Comparison of ENCODE assay signal across 18 cellular contexts in genomic region chr6:24901698-24902328, GRCh38. TPM values are rescaled to one million over a fixed set of nuclear protein-coding genes. Genes with fewer than 3 reads are reported as not detected.
A peak's percentile ranks its signal among the peaks of the same experiment; 100 is the strongest.
DNase-seq lines count a peak whose midpoint lies in the region; TF ChIP-seq lines count a peak whose summit lies in the region.
"Had no signal": no experiment of that assay in that cellular context is flagged by ENCODE, and none has a peak within 500 bp of the region (broad histone marks: within the 10 kb centered on the region; RNA-seq: fewer than 3 reads in every experiment).

No MANE protein-coding gene starts in this region.

- H3K27me3 Mint-ChIP-seq in activated CD4-positive, alpha-beta T cell treated with anti-CD3 and anti-CD28 coated beads, Interleukin-2, amount 10 ng/mL, durations not matched to agents 7 days and 5 days: no peaks in the 10 kb centered on the region

- no peaks in the 10 kb centered on the region for H3K36me3 ChIP-seq in adipocyte (ENCODE audit: control insufficient read depth, insufficient read depth, low read length, severe bottlenecking)
- no peaks in the 10 kb centered on the region for H3K36me3 ChIP-seq in skeletal muscle tissue (ENCODE audit: control insufficient read depth in 3 of 3, insufficient read depth in 3 of 3, low read length in 3 of 3)
- H3K36me3 ChIP-seq in transverse colon: no peaks in the 10 kb centered on the region
- H3K36me3 ChIP-seq: heart left ventricle had no signal

- in situ Hi-C loops in transverse colon (cut with MboI; ENCODE audit: low pct_ligation_motif_present in 1 of 4, low pct_unique_long_range_greater_than_20kb in 1 of 4, low sequenced_read_pairs in 3 of 4): no loop called here

- peaks cover 93% of the 10 kb centered on the region for H3K36me3 Mint-ChIP-seq in activated CD4-positive, alpha-beta T cell treated with anti-CD3 and anti-CD28 coated beads, Interleukin-2, amount 10 ng/mL, durations not matched to agents 7 days and 5 days (ENCODE audit: low read depth)

- H3K9me3 ChIP-seq in adipocyte (ENCODE audit: control insufficient read depth, low read length) (peaks cover 3% of the 10 kb centered on the region), skeletal muscle tissue (ENCODE audit: control insufficient read depth in 3 of 3, low read length in 3 of 3) (peaks cover 0 to 2% (median 0%) of the 10 kb centered on the region in 3 donors), transverse colon (no peaks in the 10 kb centered on the region)

- H3K4me3 ChIP-seq in adipocyte (ENCODE audit: low read length) (peak overlapping the region; percentile 5), skeletal muscle tissue (ENCODE audit: low read length in 3 of 3) (no peak overlapping the region), transverse colon (no peak overlapping the region)
- H3K4me3 ChIP-seq: heart left ventricle had no signal

- H3K9ac ChIP-seq in adipocyte (ENCODE audit: low read length) (peak overlapping the region; percentile 60), skeletal muscle tissue (ENCODE audit: low read depth in 1 of 3, low read length in 3 of 3) (no peak overlapping the region)

- H3K27me3 ChIP-seq in adipocyte (replicated peaks; ENCODE audit: control insufficient read depth, insufficient read depth, low read length) (no peaks in the 10 kb centered on the region), skeletal muscle tissue (ENCODE audit: control insufficient read depth in 3 of 3, insufficient read depth in 3 of 3, low read length in 3 of 3) (no peaks in the 10 kb centered on the region), transverse colon (no peaks in the 10 kb centered on the region)
- H3K27me3 ChIP-seq: heart left ventricle had no signal

- TF ChIP-seq POLR2A in transverse colon (IDR thresholded peaks at IDR 0.05): no peak

- peaks cover 74% of the 10 kb centered on the region for H3K4me1 ChIP-seq in adipocyte (ENCODE audit: control insufficient read depth, insufficient read depth, low read length)
- H3K4me1 ChIP-seq in skeletal muscle tissue (ENCODE audit: control insufficient read depth in 3 of 3, insufficient read depth in 3 of 3, low read length in 3 of 3): peaks cover 31 to 63% (median 53%) of the 10 kb centered on the region in 3 donors
- no peaks in the 10 kb centered on the region for H3K4me1 ChIP-seq in transverse colon

- CTCF ChIA-PET in activated CD4-positive, alpha-beta T cell treated with anti-CD3 and anti-CD28 coated beads, Interleukin-2, amount 10 ng/mL, durations not matched to agents 7 days and 5 days (lab: Charles Lee): interaction anchor here (1.3 to 1.6 kb wide), 2 partner anchors 28 to 29 kb away, joined by 3 to 4 read pairs; no protein-coding TSS in a partner anchor

- no peak for TF ChIP-seq EP300 in transverse colon (IDR thresholded peaks at IDR 0.05; ENCODE audit: low read depth)

- intact Hi-C loops in transverse colon (cut with DNase I; ENCODE audit: low total_unique reads): no loop called here

- no peak for DNase-seq in activated CD4-positive, alpha-beta T cell treated with anti-CD3 and anti-CD28 coated beads, Interleukin-2, amount 10 ng/mL, durations not matched to agents 7 days and 5 days
- DNase-seq in activated CD4-positive, alpha-beta T cell treated with anti-CD3 and anti-CD28 coated beads, Interleukin-2, amount 50 U/mL, for 48 hours: no peak
- DNase-seq in NOMO-1 (lab: John Stamatoyannopoulos, UW; ENCODE audit: unreplicated experiment in 2 of 2) (peak; percentile 11 to 63), adipocyte (ENCODE audit: low read depth) (no peak), NCI-H748 treated with DMSO at 0.1 percent for 48 hours (lab: John Stamatoyannopoulos, UW) (no peak), transverse colon (no peak), GOT3 (lab: John Stamatoyannopoulos, UW) (no peak)
- DNase-seq: activated CD4-positive, CD25-positive, alpha-beta regulatory T cell treated with anti-CD3 and anti-CD28 coated beads, Interleukin-2, amount 50 U/mL, for 72 hours; activated gamma-delta T cell; Calu3; cerebellar nuclear complex; H7; heart left ventricle; Kasumi-1; NCI-H2081 had no signal

- 87 to 88% methylated on average over 8 to 9 of the region's 9 CpGs for WGBS in transverse colon (ENCODE audit: low coverage in 1 of 2), 2 donors

- peak overlapping the region; percentile 37 for H3K27ac ChIP-seq in skeletal muscle tissue (ENCODE audit: low read depth, low read length)
- H3K27ac ChIP-seq in transverse colon: peak overlapping the region in 2 of 4 donors; percentile 32 to 34
- H3K27ac ChIP-seq: epithelial cell of prostate had no signal

- no peak for TF ChIP-seq CTCF in transverse colon (IDR thresholded peaks at IDR 0.05)

- no peak overlapping the region for H3K4me3 Mint-ChIP-seq in activated CD4-positive, alpha-beta T cell treated with anti-CD3 and anti-CD28 coated beads, Interleukin-2, amount 10 ng/mL, durations not matched to agents 7 days and 5 days

- peaks cover 93% of the 10 kb centered on the region for H3K4me1 Mint-ChIP-seq in activated CD4-positive, alpha-beta T cell treated with anti-CD3 and anti-CD28 coated beads, Interleukin-2, amount 10 ng/mL, durations not matched to agents 7 days and 5 days

- POLR2A ChIA-PET in activated CD4-positive, alpha-beta T cell treated with anti-CD3 and anti-CD28 coated beads, Interleukin-2, amount 10 ng/mL, durations not matched to agents 7 days and 5 days (lab: Charles Lee): no interaction called here

- peaks cover 2% of the 10 kb centered on the region for H3K9me3 Mint-ChIP-seq in activated CD4-positive, alpha-beta T cell treated with anti-CD3 and anti-CD28 coated beads, Interleukin-2, amount 10 ng/mL, durations not matched to agents 7 days and 5 days

- H3K27ac Mint-ChIP-seq in activated CD4-positive, alpha-beta T cell treated with anti-CD3 and anti-CD28 coated beads, Interleukin-2, amount 10 ng/mL, durations not matched to agents 7 days and 5 days: peak overlapping the region; percentile 37
- H3K27ac Mint-ChIP-seq: nephron had no signal

RNA-seq across cellular contexts. Expression of gene RIPOR2, which starts 33.9 kb away (rescaled TPM):
- total RNA-seq in activated CD4-positive, alpha-beta T cell treated with anti-CD3 and anti-CD28 coated beads, Interleukin-2, amount 10 ng/mL, durations not matched to agents 7 days and 5 days: 100 to 1,000 TPM; 287 to 303 TPM
- 9.9 TPM for total RNA-seq in skeletal muscle tissue
- total RNA-seq in transverse colon: 10 to 100 TPM in 1 of 4 donors, 1 to 10 TPM in 3; 1.2 to 16.7 (median 5.2) TPM

Comparison
In these comparisons a context has a peak if more than half of its experiments do, and no peak if none do; other contexts are left out.
1. DNase-seq: peak in NOMO-1 (2 of 2); none in activated CD4-positive, alpha-beta T cell treated with anti-CD3 and anti-CD28 coated beads, Interleukin-2, amount 10 ng/mL, durations not matched to agents 7 days and 5 days (single experiment), activated CD4-positive, alpha-beta T cell treated with anti-CD3 and anti-CD28 coated beads, Interleukin-2, amount 50 U/mL, for 48 hours (0 of 2), adipocyte (single experiment), NCI-H748 treated with DMSO at 0.1 percent for 48 hours (single experiment), transverse colon (single experiment) and GOT3 (single experiment).
2. RNA of gene RIPOR2, which starts 33.9 kb away (total RNA-seq): 287 to 303 TPM in activated CD4-positive, alpha-beta T cell treated with anti-CD3 and anti-CD28 coated beads, Interleukin-2, amount 10 ng/mL, durations not matched to agents 7 days and 5 days; 9.9 TPM in skeletal muscle tissue (single experiment) and 1.2 to 16.7 TPM in transverse colon; every median in the first group is over 10 times any median in the second.